ENCODE assay signal across 10 cellular contexts in genomic region chr19:13100031-13100588, GRCh38. TPM values are rescaled to one million over a fixed set of nuclear protein-coding genes. Genes with fewer than 3 reads are reported as not detected.
DNase-seq lines count a peak whose midpoint lies in the region; ATAC-seq and TF ChIP-seq lines count a peak whose summit lies in the region.
"Had no signal": no experiment of that assay in that cellular context is flagged by ENCODE, and none has a peak within 500 bp of the region (broad histone marks: within the 10 kb centered on the region; RNA-seq: fewer than 3 reads in every experiment).

No MANE protein-coding gene starts in this region.

- peak overlapping the region in 3 of 4 donors; percentile 44 to 62 (median 52) for H3K4me3 ChIP-seq in esophagus squamous epithelium
- H3K4me3 ChIP-seq: mucosa of descending colon had no signal

- WGBS in esophagus squamous epithelium, 2 donors = 49% methylated on average over 3 to 5 of the region's 12 CpGs

- ATAC-seq in GM18517 (IDR thresholded peaks at IDR 0.05; ENCODE audit: unreplicated experiment) = no peak

- no peak for TF ChIP-seq CTCF in esophagus squamous epithelium (IDR thresholded peaks at IDR 0.05)

- no peaks in the 10 kb centered on the region for H3K9me3 ChIP-seq in esophagus squamous epithelium
- H3K9me3 ChIP-seq: mucosa of descending colon had no signal

- peak overlapping the region; percentile 75 to 94 (median 92) for H3K27ac ChIP-seq in esophagus squamous epithelium

- peaks cover 0 to 9% (median 0%) of the 10 kb centered on the region in 4 donors for H3K27me3 ChIP-seq in esophagus squamous epithelium

- peaks cover 40 to 100% (median 57%) of the 10 kb centered on the region in 3 donors for H3K4me1 ChIP-seq in esophagus squamous epithelium

- intact Hi-C loops in esophagus squamous epithelium (cut with DNase I) = no loop called here

- peaks cover 0 to 19% (median 0%) of the 10 kb centered on the region in 3 donors for H3K36me3 ChIP-seq in esophagus squamous epithelium

- DNase-seq in HUDEP-2 (lab: John Stamatoyannopoulos, UW; ENCODE audit: unreplicated experiment in 76 of 76) (peak in 42 of 76 experiments; percentile 14 to 82 (median 49)), esophagus squamous epithelium (lab: John Stamatoyannopoulos, UW) (no peak), SW480 (ENCODE audit: low spot score) (no peak), NCI-H526 (lab: John Stamatoyannopoulos, UW) (no peak), superior temporal gyrus (ENCODE audit: extremely low spot score) (no peak)
- peak; percentile 77 to 84 for DNase-seq in activated CD4-positive, alpha-beta T cell treated with anti-CD3 and anti-CD28 coated beads, Interleukin-2, amount 50 U/mL, for 48 hours
- peak; percentile 51 for DNase-seq in stimulated activated CD8-positive, alpha-beta memory T cell treated with anti-CD3 and anti-CD28 coated beads, Interleukin-7, amount 100 ng/mL, for 24 hours (ENCODE audit: low read depth)

- no peak for TF ChIP-seq POLR2A in esophagus squamous epithelium (IDR thresholded peaks at IDR 0.05)

RNA-seq across cellular contexts. Expression of gene LYL1, which starts 2.5 kb away (rescaled TPM):
- 10 to 100 TPM in 1 of 4 donors, 1 to 10 TPM in 3; 2.1 to 13.0 (median 3.9) TPM for total RNA-seq in esophagus squamous epithelium
- total RNA-seq: M059J had no signal

RNA-seq across cellular contexts. Expression of gene TRMT1, which starts 16.4 kb away (rescaled TPM):
- 10 to 100 TPM; 19.4 to 42.5 (median 29.0) TPM for total RNA-seq in esophagus squamous epithelium

RNA-seq across cellular contexts. Expression of gene NACC1, which starts 18.0 kb away (rescaled TPM):
- total RNA-seq in esophagus squamous epithelium = 10 to 100 TPM; 26.7 to 45.5 (median 37.1) TPM

RNA-seq across cellular contexts. Expression of gene STX10, which starts 50.1 kb away (rescaled TPM):
- total RNA-seq in esophagus squamous epithelium = 10 to 100 TPM; 50.3 to 80.4 (median 69.3) TPM

RNA-seq across cellular contexts. Expression of gene IER2, which starts 50.1 kb away (rescaled TPM):
- total RNA-seq in esophagus squamous epithelium = 100 to 1,000 TPM in 1 of 4 donors, 10 to 100 TPM in 3; 46.5 to 118 (median 76.9) TPM

Comparison
In these comparisons a context has a peak if more than half of its experiments do, and no peak if none do; other contexts are left out.
1. DNase-seq: peak in HUDEP-2 (42 of 76), activated CD4-positive, alpha-beta T cell treated with anti-CD3 and anti-CD28 coated beads, Interleukin-2, amount 50 U/mL, for 48 hours (2 of 2) and stimulated activated CD8-positive, alpha-beta memory T cell treated with anti-CD3 and anti-CD28 coated beads, Interleukin-7, amount 100 ng/mL, for 24 hours (single experiment); none in esophagus squamous epithelium (single experiment), SW480 (single experiment), NCI-H526 (0 of 2) and superior temporal gyrus (single experiment).